ENCODE assay signal across 8 cellular contexts in genomic region chr16:997440-998051, GRCh38. TPM values are rescaled to one million over a fixed set of nuclear protein-coding genes. Genes with fewer than 3 reads are reported as not detected.
A peak's percentile ranks its signal among the peaks of the same experiment; 100 is the strongest.
DNase-seq lines count a peak whose midpoint lies in the region; FAIRE-seq and TF ChIP-seq lines count a peak whose summit lies in the region.

No MANE protein-coding gene starts in this region.

- H3K4ac ChIP-seq in trophoblast cell (ENCODE audit: low read depth, low read length): no peak overlapping the region

- BruUV-seq in endothelial cell of umbilical vein (replicated peaks; lab: Mats Ljungman, UMichigan): no TSS peak

- H3K4me3 ChIP-seq in endothelial cell of umbilical vein (replicated peaks in 1 of 3; ENCODE audit: insufficient read depth in 1 of 3, low read depth in 1 of 3, low read length in 3 of 3) (peak overlapping the region in 1 of 3 experiments; percentile 11), trophoblast cell (ENCODE audit: low read depth, low read length) (no peak overlapping the region), thyroid gland (replicated peaks in 1 of 3) (no peak overlapping the region)

- no peak overlapping the region for H4K12ac ChIP-seq in trophoblast cell (ENCODE audit: low read depth, low read length)

- H3K9me3 ChIP-seq in endothelial cell of umbilical vein (replicated peaks; ENCODE audit: control insufficient read depth, insufficient read depth, low read length) (no peaks in the 10 kb centered on the region), trophoblast cell (ENCODE audit: insufficient read depth, low read depth, low read length) (peaks cover 57% of the 10 kb centered on the region), thyroid gland (no peaks in the 10 kb centered on the region)

- intact Hi-C loops in endothelial cell of umbilical vein (cut with micrococcal nuclease) (loop anchor here (1.0 to 2.0 kb wide), 2 partner anchors 17 to 26 kb away; partner anchors contain the start of gene SOX8), thyroid gland (cut with DNase I) (no loop called here)

- H3K14ac ChIP-seq in trophoblast cell (ENCODE audit: low read length): no peak overlapping the region

- H3K79me2 ChIP-seq in endothelial cell of umbilical vein (ENCODE audit: control insufficient read depth, insufficient read depth, low read length) (no peaks in the 10 kb centered on the region), trophoblast cell (ENCODE audit: control insufficient read depth, insufficient read depth, low read length, poor library complexity) (no peaks in the 10 kb centered on the region)

- no peaks in the 10 kb centered on the region for H4K20me1 ChIP-seq in endothelial cell of umbilical vein (replicated peaks; ENCODE audit: control insufficient read depth, extremely low read depth, insufficient read depth, low read length)

- TF ChIP-seq POLR2A in endothelial cell of umbilical vein (IDR thresholded peaks at IDR 0.05; ENCODE audit: low read depth, low read length) (no peak), thyroid gland (IDR thresholded peaks at IDR 0.05) (no peak)

- TF ChIP-seq CTCF in endothelial cell of umbilical vein (IDR thresholded peaks at IDR 0.05; ENCODE audit: extremely low read depth in 1 of 2, insufficient read depth in 1 of 2, low read depth in 1 of 2, low read length in 2 of 2) (no peak), thyroid gland (IDR thresholded peaks at IDR 0.05) (no peak)

- no peak overlapping the region for H2BK120ac ChIP-seq in trophoblast cell (ENCODE audit: insufficient read depth, low read length, poor library complexity)

- CTCF ChIA-PET in endothelial cell of umbilical vein (lab: Charles Lee): interaction anchor here (1.4 to 4.8 kb wide), 2 partner anchors 15 to 59 kb away, joined by 3 to 22 read pairs; no protein-coding TSS in a partner anchor

- H2AFZ ChIP-seq in endothelial cell of umbilical vein (ENCODE audit: low read depth, low read length): peak overlapping the region; percentile 54
- no peak overlapping the region for H2AFZ ChIP-seq in trophoblast cell (ENCODE audit: insufficient read depth, low read length, poor library complexity)

- no peak overlapping the region for H4K91ac ChIP-seq in trophoblast cell (ENCODE audit: low read depth, low read length)

- no peak overlapping the region for H2BK5ac ChIP-seq in trophoblast cell (ENCODE audit: low read depth, low read length, poor library complexity)

- H3K4me1 ChIP-seq in endothelial cell of umbilical vein (ENCODE audit: control insufficient read depth, extremely low read depth, insufficient read depth, low read length): peaks cover 15% of the 10 kb centered on the region
- no peaks in the 10 kb centered on the region for H3K4me1 ChIP-seq in trophoblast cell (ENCODE audit: control insufficient read depth in 1 of 2, insufficient read depth in 2 of 2, low read length in 2 of 2)
- peaks cover 0 to 3% of the 10 kb centered on the region in 2 donors for H3K4me1 ChIP-seq in thyroid gland

- H3K27me3 ChIP-seq in endothelial cell of umbilical vein (ENCODE audit: control insufficient read depth in 2 of 2, insufficient read depth in 2 of 2, low read length in 2 of 2) (no peaks in the 10 kb centered on the region), trophoblast cell (ENCODE audit: insufficient read depth, low read length) (peaks cover 2% of the 10 kb centered on the region), thyroid gland (no peaks in the 10 kb centered on the region)

- no peak overlapping the region for H2AK5ac ChIP-seq in trophoblast cell (ENCODE audit: low read length)

- H2BK12ac ChIP-seq in trophoblast cell (ENCODE audit: low read length): no peak overlapping the region

- no peak overlapping the region for H4K8ac ChIP-seq in trophoblast cell (ENCODE audit: low read depth, low read length)

- no peaks in the 10 kb centered on the region for H3K9me1 ChIP-seq in endothelial cell of umbilical vein (replicated peaks; ENCODE audit: control insufficient read depth, extremely low read depth, insufficient read depth, low read length)

- peak; percentile 92 for FAIRE-seq in endothelial cell of umbilical vein (lab: Jason Lieb, UNC)

- H3K36me3 ChIP-seq in endothelial cell of umbilical vein (ENCODE audit: control insufficient read depth in 2 of 2, extremely low read depth in 1 of 2, insufficient read depth in 2 of 2, low read length in 2 of 2): no peaks in the 10 kb centered on the region
- no peaks in the 10 kb centered on the region for H3K36me3 ChIP-seq in trophoblast cell (ENCODE audit: control insufficient read depth in 1 of 2, insufficient read depth in 2 of 2, low read length in 2 of 2)
- no peaks in the 10 kb centered on the region for H3K36me3 ChIP-seq in thyroid gland

- DNase-seq in LoVo (ENCODE audit: low spot score): peak; percentile 72
- DNase-seq in activated CD8-positive, alpha-beta memory T cell treated with anti-CD3 and anti-CD28 coated beads for 1 hour (ENCODE audit: extremely low read depth in 1 of 2, low read depth in 1 of 2): peak; percentile 36 to 46
- peak; percentile 68 for DNase-seq in endothelial cell of umbilical vein (ENCODE audit: low read depth, low spot score)
- DNase-seq in trophoblast cell: no peak
- DNase-seq in NOMO-1 (lab: John Stamatoyannopoulos, UW; ENCODE audit: unreplicated experiment in 2 of 2): no peak
- no peak for DNase-seq in NOMO-1 treated with dmso at 0.1 percent for 144 hours (lab: John Stamatoyannopoulos, UW; ENCODE audit: unreplicated experiment)
- DNase-seq in NCI-H187 (lab: John Stamatoyannopoulos, UW): no peak
- no peak for DNase-seq in thyroid gland

- WGBS in trophoblast cell (ENCODE audit: extremely low coverage, insufficient coverage, insufficient read length): no CpG with 5 or more reads among the region's 39 CpGs
- 64 to 65% methylated on average over 25 to 27 of the region's 39 CpGs for WGBS in thyroid gland, 2 donors

- POLR2A ChIA-PET in endothelial cell of umbilical vein (lab: Charles Lee): no interaction called here

- H3K4me2 ChIP-seq in endothelial cell of umbilical vein (ENCODE audit: insufficient read depth, low read length) (peak overlapping the region; percentile 36), trophoblast cell (ENCODE audit: low read length) (peak overlapping the region; percentile 34)

- dilution Hi-C loops in endothelial cell of umbilical vein (cut with MboI; ENCODE audit: extremely low pct_ligation_motif_present, low sequenced_read_pairs): no loop called here

- no peaks in the 10 kb centered on the region for H3K79me1 ChIP-seq in trophoblast cell (ENCODE audit: low read length)

- H3K9ac ChIP-seq in endothelial cell of umbilical vein (replicated peaks; ENCODE audit: extremely low read depth, insufficient read depth, low read length) (no peak overlapping the region), trophoblast cell (ENCODE audit: low read length) (no peak overlapping the region)

- no peak overlapping the region for H3K18ac ChIP-seq in trophoblast cell (ENCODE audit: low read length)

- H3K23ac ChIP-seq in trophoblast cell (ENCODE audit: low read length): no peak overlapping the region

- peak overlapping the region; percentile 16 for H3K27ac ChIP-seq in endothelial cell of umbilical vein (ENCODE audit: insufficient read depth, low read depth, low read length)
- H3K27ac ChIP-seq in trophoblast cell (ENCODE audit: low read depth, low read length): no peak overlapping the region
- no peak overlapping the region for H3K27ac ChIP-seq in thyroid gland

TF ChIP-seq in endothelial cell of umbilical vein, 7 proteins besides CTCF, POLR2A, EP300 and RAD21:
- TF ChIP-seq POLR2AphosphoS5 (IDR thresholded peaks at IDR 0.05; ENCODE audit: insufficient read depth, low read depth, low read length): peak; percentile 83
- TF ChIP-seq JUN (IDR thresholded peaks at IDR 0.05; ENCODE audit: borderline replicate concordance, insufficient read depth, insufficient read length, low read depth): no peak

RNA-seq across cellular contexts. Expression of gene SOX8, which starts 16.0 kb away (rescaled TPM):
- total RNA-seq in endothelial cell of umbilical vein (0.42 and 0.53 TPM in 2 replicates), thyroid gland (under 1 TPM in 3 of 4 donors, not detected in 1; 0.15 to 0.78 (median 0.27) TPM)
- polyA plus RNA-seq in endothelial cell of umbilical vein: 0.52 and 0.72 TPM in 2 replicates
- polyA plus RNA-seq in endothelial cell of umbilical vein (2011; cell fraction: cytosol; rRNA removed): 0.35 and 0.37 TPM in 2 replicates
- 3.1 and 3.3 TPM in 2 replicates for polyA plus RNA-seq in endothelial cell of umbilical vein (2011; cell fraction: nucleus; rRNA removed)
- 0.29 and 0.45 TPM in 2 replicates for polyA plus RNA-seq in endothelial cell of umbilical vein (2012)
- polyA minus RNA-seq in endothelial cell of umbilical vein: 0.17 and 0.25 TPM in 2 replicates
- not detected for polyA minus RNA-seq in endothelial cell of umbilical vein (2011; cell fraction: cytosol; rRNA and poly(A)+ RNA removed)
- polyA minus RNA-seq in endothelial cell of umbilical vein (2011; cell fraction: nucleus; rRNA and poly(A)+ RNA removed): 0.24 and 0.53 TPM in 2 replicates
- 1.9 and 2.1 TPM in 2 replicates for polyA plus RNA-seq in trophoblast cell (2013)

RNA-seq across cellular contexts. Expression of gene LMF1, which starts 26.8 kb away (rescaled TPM):
- 12.5 and 17.8 TPM in 2 replicates for total RNA-seq in endothelial cell of umbilical vein
- 14.3 and 17.8 TPM in 2 replicates for polyA plus RNA-seq in endothelial cell of umbilical vein
- 6.7 and 7.5 TPM in 2 replicates for polyA plus RNA-seq in endothelial cell of umbilical vein (2011; cell fraction: cytosol; rRNA removed)
- 17.8 and 26.6 TPM in 2 replicates for polyA plus RNA-seq in endothelial cell of umbilical vein (2011; cell fraction: nucleus; rRNA removed)
- 15.8 and 23.9 TPM in 2 replicates for polyA plus RNA-seq in endothelial cell of umbilical vein (2012)
- 30.9 and 34.6 TPM in 2 replicates for polyA minus RNA-seq in endothelial cell of umbilical vein
- 13.3 TPM for polyA minus RNA-seq in endothelial cell of umbilical vein (2011; cell fraction: cytosol; rRNA and poly(A)+ RNA removed)
- polyA minus RNA-seq in endothelial cell of umbilical vein (2011; cell fraction: nucleus; rRNA and poly(A)+ RNA removed): 16.7 and 20.3 TPM in 2 replicates
- polyA plus RNA-seq in trophoblast cell (2013): 8.3 TPM in 2 replicates
- 10 to 100 TPM; 23.2 to 97.8 (median 89.1) TPM for total RNA-seq in thyroid gland

Comparison
In these comparisons a context has a peak if more than half of its experiments do, and no peak if none do; other contexts are left out.
1. DNase-seq: peak in LoVo (single experiment), activated CD8-positive, alpha-beta memory T cell treated with anti-CD3 and anti-CD28 coated beads for 1 hour (2 of 2) and endothelial cell of umbilical vein (single experiment); none in trophoblast cell (0 of 2), NOMO-1 (0 of 2), NOMO-1 treated with dmso at 0.1 percent for 144 hours (single experiment), NCI-H187 (0 of 2) and thyroid gland (0 of 2).